ENCODE assay signal across 23 cellular contexts in genomic region chr14:72553656-72554055, GRCh38.
"Had no signal": no experiment of that assay in that cellular context is flagged by ENCODE, and none has a peak within 500 bp of the region (broad histone marks: within the 10 kb centered on the region; RNA-seq: fewer than 3 reads in every experiment).

No MANE protein-coding gene starts in this region.

- H3K27me3 ChIP-seq: colonic mucosa, pancreas, right atrium auricular region, transverse colon had no signal

- ATAC-seq: activated CD4-positive, alpha-beta T cell treated with anti-CD3 and anti-CD28 coated beads for 36 hours; activated naive CD4-positive, alpha-beta T cell treated with anti-CD3 and anti-CD28 coated beads, Interleukin-2, amount 50 U/mL, for 72 hours; activated T-cell treated with anti-CD3 and anti-CD28 coated beads, Interleukin-2, amount 50 U/mL, for 72 hours; effector memory CD8-positive, alpha-beta T cell; gastroesophageal sphincter; pancreas; psoas muscle; stimulated activated naive B cell treated with anti-CD40 and anti-IgM and Interleukin-4, amounts not matched to agents 10 μg/mL and 1 μg/mL and 100 μg/mL, for 72 hours had no signal

- H3K9me3 ChIP-seq: colonic mucosa, esophagus muscularis mucosa, gastroesophageal sphincter, pancreas, psoas muscle, right atrium auricular region, stomach, transverse colon had no signal

- H3K36me3 ChIP-seq: colonic mucosa, esophagus muscularis mucosa, gastroesophageal sphincter, pancreas, right atrium auricular region, stomach, transverse colon had no signal

- H3K27ac ChIP-seq: colonic mucosa, esophagus muscularis mucosa, pancreas, psoas muscle, right atrium auricular region, stomach, transverse colon had no signal

- H3K4me3 ChIP-seq: colonic mucosa, esophagus muscularis mucosa, gastroesophageal sphincter, pancreas, psoas muscle, right atrium auricular region, stomach, transverse colon had no signal

- H3K4me1 ChIP-seq: colonic mucosa, pancreas, transverse colon had no signal

- DNase-seq: activated CD4-positive, alpha-beta T cell treated with anti-CD3 and anti-CD28 coated beads for 36 hours; activated CD4-positive, alpha-beta T cell treated with anti-CD3 and anti-CD28 coated beads, Interleukin-2, amount 50 U/mL, for 4 hours; activated CD4-positive, CD25-positive, alpha-beta regulatory T cell; activated naive CD4-positive, alpha-beta T cell; activated T-cell treated with anti-CD3 and anti-CD28 coated beads for 4 hours; activated T-cell treated with anti-CD3 and anti-CD28 coated beads, Interleukin-2, amount 50 U/mL, for 72 hours; colonic mucosa; effector memory CD8-positive, alpha-beta T cell; head of caudate nucleus; hippocampal formation; naive B cell; pancreas; psoas muscle; stimulated activated CD4-positive, alpha-beta T cell treated with anti-CD3 and anti-CD28 coated beads, Interleukin-15, amount 100 ng/mL, for 24 hours; stimulated activated CD4-positive, alpha-beta T cell treated with anti-CD3 and anti-CD28 coated beads, Interleukin-2, amount 100 ng/mL, for 24 hours; stimulated activated naive B cell treated with anti-CD40 and anti-IgM and Interleukin-4, amounts not matched to agents 10 μg/mL and 1 μg/mL and 100 μg/mL, for 72 hours; stomach; T-helper 1 cell; transverse colon had no signal
